In the genomic region with DNA sequence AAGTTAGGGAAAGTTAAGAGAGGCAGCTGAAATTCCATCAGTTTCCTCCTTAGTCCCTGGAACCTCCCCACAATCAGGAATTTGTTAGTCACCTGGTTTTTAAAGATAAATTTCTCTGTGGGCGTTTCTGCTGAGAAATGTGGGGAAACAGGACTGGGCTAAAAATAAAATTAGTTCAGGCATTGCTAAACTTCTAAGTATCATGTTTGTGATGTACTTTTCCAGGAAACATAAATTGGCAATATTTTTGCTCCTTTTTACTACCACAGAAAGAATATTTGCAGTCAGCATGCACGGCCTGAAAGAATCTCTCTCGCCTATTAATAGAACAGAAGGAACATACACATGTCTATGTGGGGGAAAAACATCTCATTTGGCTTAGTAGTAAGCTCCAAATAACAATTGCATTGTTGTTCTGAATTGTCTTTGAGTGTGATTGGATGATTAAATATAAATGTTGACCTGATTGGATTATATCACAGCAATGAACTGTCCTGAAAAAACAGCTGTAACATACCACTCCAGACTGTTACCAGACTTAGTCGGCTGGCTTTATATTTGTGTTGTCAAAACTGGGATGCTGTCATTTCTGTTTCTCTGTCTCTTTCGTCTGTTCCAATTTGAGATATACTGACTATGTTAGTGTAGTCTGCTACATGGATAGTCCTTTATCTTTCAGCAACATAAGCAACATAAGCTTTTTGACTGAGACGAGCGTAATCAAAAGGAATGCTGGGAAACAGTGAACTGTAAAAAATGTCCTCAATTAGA, we compare ENCODE assay signal across 9 cellular contexts. TPM values are rescaled to one million over a fixed set of nuclear protein-coding genes. Genes with fewer than 3 reads are reported as not detected.
A peak's percentile ranks its signal among the peaks of the same experiment; 100 is the strongest.
DNase-seq lines count a peak whose midpoint lies in the region; ATAC-seq and TF ChIP-seq lines count a peak whose summit lies in the region.
"Had no signal": no experiment of that assay in that cellular context is flagged by ENCODE, and none has a peak within 500 bp of the region (broad histone marks: within the 10 kb centered on the region; RNA-seq: fewer than 3 reads in every experiment).

No MANE protein-coding gene starts in this region.

- H3K36me3 ChIP-seq in OCI-LY1 (ENCODE audit: insufficient read depth, low read length) (no peaks in the 10 kb centered on the region), liver (ENCODE audit: control insufficient read depth in 4 of 4, insufficient read depth in 3 of 4, low read depth in 1 of 4, low read length in 3 of 4) (peaks cover 0 to 6% (median 1%) of the 10 kb centered on the region in 4 donors)

- peak overlapping the region; percentile 8 for H3K27ac Mint-ChIP-seq in dendritic cell treated with granulocyte-macrophage colony-stimulating factor and Interleukin-4, amounts not matched to agents 40 ng/mL and 50 ng/mL, for 4 days
- peak overlapping the region in 1 of 2 donors; percentile 16 for H3K27ac Mint-ChIP-seq in stimulated activated naive CD8-positive, alpha-beta T cell treated with anti-CD3 and anti-CD28 coated beads, Interleukin-15, amount 100 ng/mL, for 72 hours

- no peak for TF ChIP-seq RAD21 in liver (IDR thresholded peaks at IDR 0.05)

- H3K27me3 ChIP-seq in OCI-LY1 (ENCODE audit: insufficient read depth, low read length) (no peaks in the 10 kb centered on the region), liver (ENCODE audit: control insufficient read depth in 4 of 4, insufficient read depth in 4 of 4, low read length in 3 of 4) (no peaks in the 10 kb centered on the region)

- H3F3A ChIP-seq in OCI-LY1 (ENCODE audit: insufficient read depth, low read length) = no peaks in the 10 kb centered on the region

- peaks cover 65% of the 10 kb centered on the region for H3K4me1 ChIP-seq in OCI-LY1 (ENCODE audit: insufficient read depth, low read length, severe bottlenecking)
- peaks cover 17 to 66% (median 46%) of the 10 kb centered on the region in 4 donors for H3K4me1 ChIP-seq in liver (ENCODE audit: control insufficient read depth in 4 of 4, insufficient read depth in 4 of 4, low read length in 3 of 4)

- DNase-seq in superior temporal gyrus (ENCODE audit: extremely low spot score) (peak; percentile 94), UCSD-AML1 (lab: John Stamatoyannopoulos, UW; ENCODE audit: unreplicated experiment) (no peak), DMS53 (lab: John Stamatoyannopoulos, UW) (no peak)
- no peak for DNase-seq in stimulated activated naive CD8-positive, alpha-beta T cell treated with anti-CD3 and anti-CD28 coated beads, Interleukin-15, amount 100 ng/mL, for 72 hours

- intact Hi-C loops in dendritic cell treated with granulocyte-macrophage colony-stimulating factor and Interleukin-4, amounts not matched to agents 40 ng/mL and 50 ng/mL, for 4 days (cut with micrococcal nuclease) = loop anchor here (10.0 kb wide), 1 partner anchor 568 kb away; no protein-coding TSS in a partner anchor

- H3K9me2 ChIP-seq in OCI-LY1 (ENCODE audit: low read depth, low read length) = no peaks in the 10 kb centered on the region

- no peak overlapping the region for H2AFZ ChIP-seq in OCI-LY1 (ENCODE audit: low read length)

- H3K9ac ChIP-seq in OCI-LY1 (ENCODE audit: low read length) (peak overlapping the region; percentile 13; the same call in 1 of the 2 replicates), liver (ENCODE audit: low read depth in 1 of 2, low read length in 2 of 2) (no peak overlapping the region)

- H3K79me2 ChIP-seq in OCI-LY1 (ENCODE audit: insufficient read depth, low read length) = no peaks in the 10 kb centered on the region

- H3K9me3 ChIP-seq in OCI-LY1 (ENCODE audit: low read length) (no peaks in the 10 kb centered on the region), liver (ENCODE audit: control insufficient read depth in 4 of 4, low read length in 3 of 4) (no peaks in the 10 kb centered on the region)

- no peak overlapping the region for H3K4me3 ChIP-seq in OCI-LY1 (ENCODE audit: low read depth, low read length, poor library complexity, severe bottlenecking)
- no peak overlapping the region for H3K4me3 ChIP-seq in liver (ENCODE audit: low read depth in 1 of 3, low read length in 3 of 3)

- H3K36me3 Mint-ChIP-seq in dendritic cell treated with granulocyte-macrophage colony-stimulating factor and Interleukin-4, amounts not matched to agents 40 ng/mL and 50 ng/mL, for 4 days (ENCODE audit: low read depth) = peaks cover 9% of the 10 kb centered on the region

- no peak overlapping the region for H3K4me3 Mint-ChIP-seq in dendritic cell treated with granulocyte-macrophage colony-stimulating factor and Interleukin-4, amounts not matched to agents 40 ng/mL and 50 ng/mL, for 4 days
- H3K4me3 Mint-ChIP-seq in stimulated activated naive CD8-positive, alpha-beta T cell treated with anti-CD3 and anti-CD28 coated beads, Interleukin-15, amount 100 ng/mL, for 72 hours = no peak overlapping the region
- H3K4me3 Mint-ChIP-seq: central memory CD8-positive, alpha-beta T cell had no signal

- H3K27ac ChIP-seq in OCI-LY1 (ENCODE audit: low read depth, low read length, poor library complexity, severe bottlenecking) = peak overlapping the region; percentile 52
- H3K27ac ChIP-seq in liver (ENCODE audit: low read depth in 1 of 2, low read length in 2 of 2) = peak overlapping the region; percentile 71 to 83

- H3K27me3 Mint-ChIP-seq in dendritic cell treated with granulocyte-macrophage colony-stimulating factor and Interleukin-4, amounts not matched to agents 40 ng/mL and 50 ng/mL, for 4 days = no peaks in the 10 kb centered on the region
- H3K27me3 Mint-ChIP-seq in stimulated activated naive CD8-positive, alpha-beta T cell treated with anti-CD3 and anti-CD28 coated beads, Interleukin-15, amount 100 ng/mL, for 72 hours = peaks cover 11% of the 10 kb centered on the region
- H3K27me3 Mint-ChIP-seq: central memory CD8-positive, alpha-beta T cell had no signal

- WGBS in liver = 47% methylated on average over 7 of the region's 7 CpGs

- TF ChIP-seq CTCF in OCI-LY1 (IDR thresholded peaks at IDR 0.05; ENCODE audit: low read length) (no peak), liver (IDR thresholded peaks at IDR 0.05; ENCODE audit: low read depth, low read length, missing input control) (no peak)

- no peaks in the 10 kb centered on the region for H4K20me1 ChIP-seq in OCI-LY1 (ENCODE audit: insufficient read depth, low read length)

- H3K9me3 Mint-ChIP-seq in dendritic cell treated with granulocyte-macrophage colony-stimulating factor and Interleukin-4, amounts not matched to agents 40 ng/mL and 50 ng/mL, for 4 days = no peaks in the 10 kb centered on the region
- no peaks in the 10 kb centered on the region for H3K9me3 Mint-ChIP-seq in stimulated activated naive CD8-positive, alpha-beta T cell treated with anti-CD3 and anti-CD28 coated beads, Interleukin-15, amount 100 ng/mL, for 72 hours
- H3K9me3 Mint-ChIP-seq: central memory CD8-positive, alpha-beta T cell had no signal

- H3K4me1 Mint-ChIP-seq in dendritic cell treated with granulocyte-macrophage colony-stimulating factor and Interleukin-4, amounts not matched to agents 40 ng/mL and 50 ng/mL, for 4 days (ENCODE audit: low read depth) = peaks cover 31% of the 10 kb centered on the region
- peaks cover under 1% of the 10 kb centered on the region for H3K4me1 Mint-ChIP-seq in stimulated activated naive CD8-positive, alpha-beta T cell treated with anti-CD3 and anti-CD28 coated beads, Interleukin-15, amount 100 ng/mL, for 72 hours
- H3K4me1 Mint-ChIP-seq: central memory CD8-positive, alpha-beta T cell had no signal

- H3K4me2 ChIP-seq in OCI-LY1 (ENCODE audit: low read length) = peak overlapping the region; percentile 37

- no peak for ATAC-seq in HG03378 (IDR thresholded peaks at IDR 0.05; ENCODE audit: unreplicated experiment)
- ATAC-seq in stimulated activated naive CD8-positive, alpha-beta T cell treated with anti-CD3 and anti-CD28 coated beads, Interleukin-15, amount 100 ng/mL, for 72 hours = no peak

TF ChIP-seq in liver, 16 proteins besides CTCF, POLR2A, EP300 and RAD21:
- TF ChIP-seq HNF4G (IDR thresholded peaks at IDR 0.05) (no peak), JUND (IDR thresholded peaks at IDR 0.05) (peak in 1 of 2 donors; percentile 21)

RNA-seq across cellular contexts. Expression of a gene that starts 12.9 kb away (rescaled TPM):
- 10 to 100 TPM; 40.9 to 74.0 TPM for total RNA-seq in liver
- polyA plus RNA-seq in liver = 10 to 100 TPM; 23.2 to 24.3 TPM
